ENCODE assay signal across 1 cellular context in the genomic region with DNA sequence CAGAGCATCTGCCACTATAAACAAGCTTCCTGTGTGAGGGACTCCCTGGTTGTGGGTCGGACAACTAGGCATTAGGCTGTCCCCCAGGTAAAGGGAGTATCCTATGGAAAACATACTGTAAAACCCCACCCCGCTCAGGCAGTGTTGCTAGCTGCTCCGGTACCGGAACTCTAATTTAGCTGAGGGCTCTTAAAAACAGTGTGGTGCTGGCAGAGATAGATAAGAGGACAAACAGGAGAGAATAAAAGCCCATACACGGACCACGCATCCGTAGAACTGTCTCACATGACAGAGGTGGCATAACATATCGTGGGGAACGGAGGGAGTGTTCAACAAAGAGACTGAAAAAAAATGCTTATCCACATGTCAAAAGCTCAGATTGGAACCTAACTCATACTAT.
A peak's percentile ranks its signal among the peaks of the same experiment; 100 is the strongest.
TF ChIP-seq lines count a peak whose summit lies in the region.

No MANE protein-coding gene starts in this region.

TF ChIP-seq in K562, 482 proteins besides CTCF, POLR2A, EP300 and RAD21 (continued from another document and continues in another):
- no peak for TF ChIP-seq ETV6 (IDR thresholded peaks at IDR 0.05; ENCODE audit: borderline replicate concordance in 1 of 2, low read depth in 2 of 2, low read length in 1 of 2)
- no peak for TF ChIP-seq ETV6 (CRISPR knock-in tag; IDR thresholded peaks at IDR 0.05; ENCODE audit: borderline replicate concordance)
- TF ChIP-seq ARID3A (IDR thresholded peaks at IDR 0.05; ENCODE audit: borderline replicate concordance, low read depth, low read length): 0 out of 2 replicates have a peak, but pooled peaks have one; percentile 33
- no peak for TF ChIP-seq ZKSCAN3 (CRISPR knock-in tag; IDR thresholded peaks at IDR 0.05)
- TF ChIP-seq SP1 (CRISPR knock-in tag; IDR thresholded peaks at IDR 0.05): no peak
- peak; percentile 26; the same call in 1 of the 2 replicates for TF ChIP-seq ZNF175 (CRISPR knock-in tag; IDR thresholded peaks at IDR 0.05; ENCODE audit: low read depth)
- TF ChIP-seq SMARCC2 (IDR thresholded peaks at IDR 0.05; ENCODE audit: low read depth): no peak; the same call in 1 of the 2 replicates
- no peak for TF ChIP-seq ZNF174 (CRISPR knock-in tag; IDR thresholded peaks at IDR 0.05)
- TF ChIP-seq, protein P1, sequence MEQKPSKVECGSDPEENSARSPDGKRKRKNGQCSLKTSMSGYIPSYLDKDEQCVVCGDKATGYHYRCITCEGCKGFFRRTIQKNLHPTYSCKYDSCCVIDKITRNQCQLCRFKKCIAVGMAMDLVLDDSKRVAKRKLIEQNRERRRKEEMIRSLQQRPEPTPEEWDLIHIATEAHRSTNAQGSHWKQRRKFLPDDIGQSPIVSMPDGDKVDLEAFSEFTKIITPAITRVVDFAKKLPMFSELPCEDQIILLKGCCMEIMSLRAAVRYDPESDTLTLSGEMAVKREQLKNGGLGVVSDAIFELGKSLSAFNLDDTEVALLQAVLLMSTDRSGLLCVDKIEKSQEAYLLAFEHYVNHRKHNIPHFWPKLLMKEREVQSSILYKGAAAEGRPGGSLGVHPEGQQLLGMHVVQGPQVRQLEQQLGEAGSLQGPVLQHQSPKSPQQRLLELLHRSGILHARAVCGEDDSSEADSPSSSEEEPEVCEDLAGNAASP (IDR thresholded peaks at IDR 0.05): no peak
- TF ChIP-seq, protein P2, sequence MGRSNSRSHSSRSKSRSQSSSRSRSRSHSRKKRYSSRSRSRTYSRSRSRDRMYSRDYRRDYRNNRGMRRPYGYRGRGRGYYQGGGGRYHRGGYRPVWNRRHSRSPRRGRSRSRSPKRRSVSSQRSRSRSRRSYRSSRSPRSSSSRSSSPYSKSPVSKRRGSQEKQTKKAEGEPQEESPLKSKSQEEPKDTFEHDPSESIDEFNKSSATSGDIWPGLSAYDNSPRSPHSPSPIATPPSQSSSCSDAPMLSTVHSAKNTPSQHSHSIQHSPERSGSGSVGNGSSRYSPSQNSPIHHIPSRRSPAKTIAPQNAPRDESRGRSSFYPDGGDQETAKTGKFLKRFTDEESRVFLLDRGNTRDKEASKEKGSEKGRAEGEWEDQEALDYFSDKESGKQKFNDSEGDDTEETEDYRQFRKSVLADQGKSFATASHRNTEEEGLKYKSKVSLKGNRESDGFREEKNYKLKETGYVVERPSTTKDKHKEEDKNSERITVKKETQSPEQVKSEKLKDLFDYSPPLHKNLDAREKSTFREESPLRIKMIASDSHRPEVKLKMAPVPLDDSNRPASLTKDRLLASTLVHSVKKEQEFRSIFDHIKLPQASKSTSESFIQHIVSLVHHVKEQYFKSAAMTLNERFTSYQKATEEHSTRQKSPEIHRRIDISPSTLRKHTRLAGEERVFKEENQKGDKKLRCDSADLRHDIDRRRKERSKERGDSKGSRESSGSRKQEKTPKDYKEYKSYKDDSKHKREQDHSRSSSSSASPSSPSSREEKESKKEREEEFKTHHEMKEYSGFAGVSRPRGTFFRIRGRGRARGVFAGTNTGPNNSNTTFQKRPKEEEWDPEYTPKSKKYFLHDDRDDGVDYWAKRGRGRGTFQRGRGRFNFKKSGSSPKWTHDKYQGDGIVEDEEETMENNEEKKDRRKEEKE (IDR thresholded peaks at IDR 0.05; ENCODE audit: borderline replicate concordance in 1 of 2, control insufficient read depth in 1 of 2, low read depth in 2 of 2, low read length in 1 of 2): no peak
- TF ChIP-seq, protein P3, sequence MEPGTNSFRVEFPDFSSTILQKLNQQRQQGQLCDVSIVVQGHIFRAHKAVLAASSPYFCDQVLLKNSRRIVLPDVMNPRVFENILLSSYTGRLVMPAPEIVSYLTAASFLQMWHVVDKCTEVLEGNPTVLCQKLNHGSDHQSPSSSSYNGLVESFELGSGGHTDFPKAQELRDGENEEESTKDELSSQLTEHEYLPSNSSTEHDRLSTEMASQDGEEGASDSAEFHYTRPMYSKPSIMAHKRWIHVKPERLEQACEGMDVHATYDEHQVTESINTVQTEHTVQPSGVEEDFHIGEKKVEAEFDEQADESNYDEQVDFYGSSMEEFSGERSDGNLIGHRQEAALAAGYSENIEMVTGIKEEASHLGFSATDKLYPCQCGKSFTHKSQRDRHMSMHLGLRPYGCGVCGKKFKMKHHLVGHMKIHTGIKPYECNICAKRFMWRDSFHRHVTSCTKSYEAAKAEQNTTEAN (CRISPR knock-in tag; IDR thresholded peaks at IDR 0.05): no peak
- TF ChIP-seq CBX5 (IDR thresholded peaks at IDR 0.05; ENCODE audit: borderline replicate concordance, low read depth): no peak
- no peak for TF ChIP-seq SIN3B (IDR thresholded peaks at IDR 0.05; ENCODE audit: low read depth)
- TF ChIP-seq CBFA2T2 (conservative IDR thresholded peaks at IDR 0.05): peak; percentile 71
- no peak for TF ChIP-seq BACH1 (tag; IDR thresholded peaks at IDR 0.05)
- TF ChIP-seq RHOXF2B (CRISPR knock-in tag; conservative IDR thresholded peaks at IDR 0.05): no peak
- no peak for TF ChIP-seq HSF4 (CRISPR knock-in tag; IDR thresholded peaks at IDR 0.05; ENCODE audit: borderline replicate concordance)
- TF ChIP-seq E2F8 (IDR thresholded peaks at IDR 0.05; ENCODE audit: low read depth, partially characterized antibody): no peak
- TF ChIP-seq MNT (conservative IDR thresholded peaks at IDR 0.05): peak in 1 of 2 experiments; percentile 44; a peak in 1 of 4 replicates
- TF ChIP-seq ELF2 (CRISPR knock-in tag; IDR thresholded peaks at IDR 0.05): no peak
- TF ChIP-seq RBM15 (IDR thresholded peaks at IDR 0.05; ENCODE audit: insufficient read depth, low read length): no peak
- TF ChIP-seq RUNX1 (IDR thresholded peaks at IDR 0.05; ENCODE audit: low read depth): no peak
- no peak for TF ChIP-seq ATF6 (CRISPR knock-in tag; IDR thresholded peaks at IDR 0.05)
- TF ChIP-seq, protein P4, sequence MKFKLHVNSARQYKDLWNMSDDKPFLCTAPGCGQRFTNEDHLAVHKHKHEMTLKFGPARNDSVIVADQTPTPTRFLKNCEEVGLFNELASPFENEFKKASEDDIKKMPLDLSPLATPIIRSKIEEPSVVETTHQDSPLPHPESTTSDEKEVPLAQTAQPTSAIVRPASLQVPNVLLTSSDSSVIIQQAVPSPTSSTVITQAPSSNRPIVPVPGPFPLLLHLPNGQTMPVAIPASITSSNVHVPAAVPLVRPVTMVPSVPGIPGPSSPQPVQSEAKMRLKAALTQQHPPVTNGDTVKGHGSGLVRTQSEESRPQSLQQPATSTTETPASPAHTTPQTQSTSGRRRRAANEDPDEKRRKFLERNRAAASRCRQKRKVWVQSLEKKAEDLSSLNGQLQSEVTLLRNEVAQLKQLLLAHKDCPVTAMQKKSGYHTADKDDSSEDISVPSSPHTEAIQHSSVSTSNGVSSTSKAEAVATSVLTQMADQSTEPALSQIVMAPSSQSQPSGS (CRISPR knock-in tag; IDR thresholded peaks at IDR 0.05): no peak
- no peak for TF ChIP-seq KAT8 (IDR thresholded peaks at IDR 0.05; ENCODE audit: low read depth)
- peak; percentile 61 for TF ChIP-seq CXXC5 (CRISPR knock-in tag; IDR thresholded peaks at IDR 0.05)
- no peak for TF ChIP-seq EP400 (IDR thresholded peaks at IDR 0.05)
- TF ChIP-seq ZNF561 (CRISPR knock-in tag; conservative IDR thresholded peaks at IDR 0.05): no peak
- no peak for TF ChIP-seq CGGBP1 (CRISPR knock-in tag; IDR thresholded peaks at IDR 0.05)
- TF ChIP-seq RCOR1 (IDR thresholded peaks at IDR 0.05; ENCODE audit: borderline replicate concordance in 1 of 2, low read depth in 2 of 2, low read length in 2 of 2): peak in 1 of 2 experiments; percentile 72; a peak in 1 of 4 replicates
- 0 out of 2 replicates have a peak, but pooled peaks have one; percentile 15 for TF ChIP-seq HMBOX1 (IDR thresholded peaks at IDR 0.05)
- TF ChIP-seq ZNF184 (CRISPR knock-in tag; IDR thresholded peaks at IDR 0.05): no peak
- TF ChIP-seq ZC3H8 (IDR thresholded peaks at IDR 0.05): no peak
- TF ChIP-seq TSC22D4 (tag; IDR thresholded peaks at IDR 0.05): no peak
- TF ChIP-seq, protein P5, sequence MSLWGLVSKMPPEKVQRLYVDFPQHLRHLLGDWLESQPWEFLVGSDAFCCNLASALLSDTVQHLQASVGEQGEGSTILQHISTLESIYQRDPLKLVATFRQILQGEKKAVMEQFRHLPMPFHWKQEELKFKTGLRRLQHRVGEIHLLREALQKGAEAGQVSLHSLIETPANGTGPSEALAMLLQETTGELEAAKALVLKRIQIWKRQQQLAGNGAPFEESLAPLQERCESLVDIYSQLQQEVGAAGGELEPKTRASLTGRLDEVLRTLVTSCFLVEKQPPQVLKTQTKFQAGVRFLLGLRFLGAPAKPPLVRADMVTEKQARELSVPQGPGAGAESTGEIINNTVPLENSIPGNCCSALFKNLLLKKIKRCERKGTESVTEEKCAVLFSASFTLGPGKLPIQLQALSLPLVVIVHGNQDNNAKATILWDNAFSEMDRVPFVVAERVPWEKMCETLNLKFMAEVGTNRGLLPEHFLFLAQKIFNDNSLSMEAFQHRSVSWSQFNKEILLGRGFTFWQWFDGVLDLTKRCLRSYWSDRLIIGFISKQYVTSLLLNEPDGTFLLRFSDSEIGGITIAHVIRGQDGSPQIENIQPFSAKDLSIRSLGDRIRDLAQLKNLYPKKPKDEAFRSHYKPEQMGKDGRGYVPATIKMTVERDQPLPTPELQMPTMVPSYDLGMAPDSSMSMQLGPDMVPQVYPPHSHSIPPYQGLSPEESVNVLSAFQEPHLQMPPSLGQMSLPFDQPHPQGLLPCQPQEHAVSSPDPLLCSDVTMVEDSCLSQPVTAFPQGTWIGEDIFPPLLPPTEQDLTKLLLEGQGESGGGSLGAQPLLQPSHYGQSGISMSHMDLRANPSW (CRISPR knock-in tag; IDR thresholded peaks at IDR 0.05): no peak
- TF ChIP-seq ZNF274 (IDR thresholded peaks at IDR 0.05; ENCODE audit: borderline replicate concordance, low read depth, low read length): no peak
- TF ChIP-seq BHLHE40 (IDR thresholded peaks at IDR 0.05; ENCODE audit: low read length): peak; percentile 69
- no peak for TF ChIP-seq ZNF57 (CRISPR knock-in tag; IDR thresholded peaks at IDR 0.05)
- TF ChIP-seq PTTG1 (tag; IDR thresholded peaks at IDR 0.05; ENCODE audit: low read depth): no peak
- TF ChIP-seq CHCHD3 (CRISPR knock-in tag; IDR thresholded peaks at IDR 0.05): no peak
- no peak for TF ChIP-seq ZNF239 (CRISPR knock-in tag; IDR thresholded peaks at IDR 0.05)
